19 cellular contexts compared by ENCODE assay signal in genomic region chr1:17196496-17197180, GRCh38. TPM values are rescaled to one million over a fixed set of nuclear protein-coding genes. Genes with fewer than 3 reads are reported as not detected.
DNase-seq lines count a peak whose midpoint lies in the region; ATAC-seq and TF ChIP-seq lines count a peak whose summit lies in the region.
"Had no signal": no experiment of that assay in that cellular context is flagged by ENCODE, and none has a peak within 500 bp of the region (broad histone marks: within the 10 kb centered on the region; RNA-seq: fewer than 3 reads in every experiment).

No MANE protein-coding gene starts in this region.

- no peak overlapping the region for H3K9ac ChIP-seq in H9 (ENCODE audit: extremely low read depth, insufficient read length, low read length)
- H3K9ac ChIP-seq: BLaER1 treated with 17β-estradiol and CSF1 and Interleukin-3, amounts not matched to agents 10 nM and 100 nM had no signal

- no peak overlapping the region for H3K27ac Mint-ChIP-seq in activated CD8-positive, alpha-beta memory T cell treated with anti-CD3 and anti-CD28 coated beads, Interleukin-2, amount 10 ng/mL, durations not matched to agents 7 days and 5 days
- H3K27ac Mint-ChIP-seq in H9 (no peak overlapping the region; a peak in 2 of 7 replicates), progenitor cell of endocrine pancreas (no peak overlapping the region)

- H3K79me2 ChIP-seq in H9 (ENCODE audit: insufficient read depth, low read length), result no peaks in the 10 kb centered on the region

- no peak overlapping the region for H3K18ac ChIP-seq in H9 (ENCODE audit: insufficient read length, low read depth, low read length)

- H4K20me1 ChIP-seq in H9 (ENCODE audit: control insufficient read depth, insufficient read depth, insufficient read length), result no peaks in the 10 kb centered on the region
- H4K20me1 ChIP-seq: BLaER1 treated with 17β-estradiol and CSF1 and Interleukin-3, amounts not matched to agents 10 nM and 100 nM had no signal

- CTCF ChIA-PET in activated CD8-positive, alpha-beta memory T cell treated with anti-CD3 and anti-CD28 coated beads, Interleukin-2, amount 10 ng/mL, durations not matched to agents 7 days and 5 days (lab: Charles Lee), result no interaction called here

- H4K8ac ChIP-seq in H9 (replicated peaks; ENCODE audit: insufficient read length, low read depth, low read length), result no peak overlapping the region

- no peak overlapping the region for H3K27ac ChIP-seq in H9 (ENCODE audit: insufficient read length, low read depth, low read length)
- H3K27ac ChIP-seq: BLaER1 treated with 17β-estradiol and CSF1 and Interleukin-3, amounts not matched to agents 10 nM and 100 nM; HL-60; PC-9 had no signal

- H3K36me3 Mint-ChIP-seq in activated CD8-positive, alpha-beta memory T cell treated with anti-CD3 and anti-CD28 coated beads, Interleukin-2, amount 10 ng/mL, durations not matched to agents 7 days and 5 days, result no peaks in the 10 kb centered on the region
- no peaks in the 10 kb centered on the region; a peak in 1 of 7 replicates for H3K36me3 Mint-ChIP-seq in H9 (ENCODE audit: insufficient read depth in 1 of 3, low read depth in 3 of 3)
- H3K36me3 Mint-ChIP-seq in progenitor cell of endocrine pancreas (ENCODE audit: insufficient read depth), result no peaks in the 10 kb centered on the region

- peaks cover 15% of the 10 kb centered on the region for H3K27me3 Mint-ChIP-seq in activated CD8-positive, alpha-beta memory T cell treated with anti-CD3 and anti-CD28 coated beads, Interleukin-2, amount 10 ng/mL, durations not matched to agents 7 days and 5 days
- H3K27me3 Mint-ChIP-seq in H9 (ENCODE audit: low read depth), result peaks cover 9% of the 10 kb centered on the region
- peaks cover 11% of the 10 kb centered on the region for H3K27me3 Mint-ChIP-seq in progenitor cell of endocrine pancreas

- DNase-seq in activated CD8-positive, alpha-beta memory T cell treated with anti-CD3 and anti-CD28 coated beads, Interleukin-2, amount 50 U/mL, for 48 hours, result peak; percentile 29
- no peak for DNase-seq in activated CD8-positive, alpha-beta memory T cell treated with anti-CD3 and anti-CD28 coated beads, Interleukin-2, amount 10 ng/mL, durations not matched to agents 7 days and 5 days
- DNase-seq in H9 (peak; percentile 19), islet precursor cell (peak; percentile 26), posterior vena cava (ENCODE audit: low spot score) (peak; percentile 35), progenitor cell of endocrine pancreas (ENCODE audit: low spot score, unreplicated experiment) (no peak)
- DNase-seq: DMS79 treated with DMSO at 0.1 percent for 48 hours, NCI-H1105, NCI-H1694, NCI-H510A treated with DMSO at 0.1 percent for 48 hours, NCI-H82, PC-9 had no signal

- H3K9me3 Mint-ChIP-seq in activated CD8-positive, alpha-beta memory T cell treated with anti-CD3 and anti-CD28 coated beads, Interleukin-2, amount 10 ng/mL, durations not matched to agents 7 days and 5 days (ENCODE audit: low read depth), result no peaks in the 10 kb centered on the region
- H3K9me3 Mint-ChIP-seq in H9, result no peaks in the 10 kb centered on the region
- H3K9me3 Mint-ChIP-seq in progenitor cell of endocrine pancreas (ENCODE audit: low read depth), result no peaks in the 10 kb centered on the region

- H2AFZ ChIP-seq in H9 (ENCODE audit: low read length), result no peak overlapping the region
- H2AFZ ChIP-seq: PC-9 had no signal

- H3K56ac ChIP-seq in H9 (ENCODE audit: insufficient read length, low read depth, low read length), result no peak overlapping the region

- H3K4me1 Mint-ChIP-seq in activated CD8-positive, alpha-beta memory T cell treated with anti-CD3 and anti-CD28 coated beads, Interleukin-2, amount 10 ng/mL, durations not matched to agents 7 days and 5 days, result peaks cover 15% of the 10 kb centered on the region
- peaks cover 9 to 20% of the 10 kb centered on the region in 2 experiments for H3K4me1 Mint-ChIP-seq in H9
- H3K4me1 Mint-ChIP-seq in progenitor cell of endocrine pancreas (ENCODE audit: low read depth), result peaks cover 11% of the 10 kb centered on the region

- no peak overlapping the region for H2BK5ac ChIP-seq in H9 (ENCODE audit: insufficient read length, low read length)

- ATAC-seq in activated CD8-positive, alpha-beta memory T cell treated with anti-CD3 and anti-CD28 coated beads, Interleukin-2, amount 10 ng/mL, durations not matched to agents 7 days and 5 days, result no peak
- ATAC-seq in HG03108 (IDR thresholded peaks at IDR 0.05; ENCODE audit: unreplicated experiment), result no peak
- ATAC-seq in GM21526 (IDR thresholded peaks at IDR 0.05; ENCODE audit: low FRiP score, unreplicated experiment), result no peak
- ATAC-seq: A549, HCT116 had no signal

- H3K23ac ChIP-seq in H9 (ENCODE audit: insufficient read length, low read depth, low read length), result no peak overlapping the region

- no peak overlapping the region for H2BK20ac ChIP-seq in H9 (ENCODE audit: low read depth, low read length, poor library complexity, severe bottlenecking)

- no peaks in the 10 kb centered on the region for H3K4me1 ChIP-seq in H9 (ENCODE audit: insufficient read depth, low read length)

- no peaks in the 10 kb centered on the region for H3K79me1 ChIP-seq in H9 (ENCODE audit: insufficient read depth, low read depth, low read length, poor library complexity, severe bottlenecking)

- H2BK15ac ChIP-seq in H9 (ENCODE audit: low read depth, low read length), result no peak overlapping the region

- H3K14ac ChIP-seq in H9 (ENCODE audit: insufficient read depth, low read length), result no peak overlapping the region

- no peak overlapping the region for H4K91ac ChIP-seq in H9 (ENCODE audit: insufficient read length, low read depth, low read length)

- no peak overlapping the region for H2AK5ac ChIP-seq in H9 (ENCODE audit: insufficient read length, low read length)

- no peaks in the 10 kb centered on the region for H3K9me3 ChIP-seq in H9 (ENCODE audit: control insufficient read depth, low read depth, low read length)
- H3K9me3 ChIP-seq: A549 had no signal

- no peak overlapping the region for H4K5ac ChIP-seq in H9 (ENCODE audit: insufficient read length, low read depth, low read length)

- intact Hi-C loops in posterior vena cava (cut with DNase I), result no loop called here

- H3K23me2 ChIP-seq in H9 (ENCODE audit: insufficient read length, low read depth, low read length, poor library complexity, severe bottlenecking), result no peaks in the 10 kb centered on the region

- no peaks in the 10 kb centered on the region for H3K27me3 ChIP-seq in H9 (ENCODE audit: insufficient read depth, low read length)
- H3K27me3 ChIP-seq: BLaER1 treated with 17β-estradiol and CSF1 and Interleukin-3, amounts not matched to agents 10 nM and 100 nM had no signal

- H3K4me2 ChIP-seq in H9 (ENCODE audit: insufficient read depth, insufficient read length, low read length), result no peak overlapping the region
- H3K4me2 ChIP-seq: A549; BLaER1 treated with 17β-estradiol and CSF1 and Interleukin-3, amounts not matched to agents 10 nM and 100 nM; PC-9 had no signal

- no peak overlapping the region for H3K4ac ChIP-seq in H9 (ENCODE audit: low read depth, low read length)

- H2BK120ac ChIP-seq in H9 (ENCODE audit: low read depth, low read length, poor library complexity, severe bottlenecking), result no peak overlapping the region

- no peak overlapping the region for H2BK12ac ChIP-seq in H9 (ENCODE audit: insufficient read length, low read depth, low read length)

- TF ChIP-seq CTCF in H9 (conservative IDR thresholded peaks at IDR 0.05), result no peak
- TF ChIP-seq CTCF in progenitor cell of endocrine pancreas (IDR thresholded peaks at IDR 0.05; ENCODE audit: unreplicated experiment), result no peak

- no peak overlapping the region for H3K4me3 Mint-ChIP-seq in activated CD8-positive, alpha-beta memory T cell treated with anti-CD3 and anti-CD28 coated beads, Interleukin-2, amount 10 ng/mL, durations not matched to agents 7 days and 5 days
- H3K4me3 Mint-ChIP-seq in H9 (no peak overlapping the region), progenitor cell of endocrine pancreas (ENCODE audit: low read depth) (no peak overlapping the region)

- whole genome bisulfite sequencing in H9 (ENCODE audit: extremely low coverage, insufficient read length, low lambda C conversion rate), result no CpG with 5 or more reads among the region's 13 CpGs

- no peak overlapping the region for H3T11ph ChIP-seq in H9 (ENCODE audit: low read length)

RNA-seq across cellular contexts. Expression of gene PADI1, which starts 8.3 kb away (rescaled TPM):
- not detected for total RNA-seq in activated CD8-positive, alpha-beta memory T cell treated with anti-CD3 and anti-CD28 coated beads, Interleukin-2, amount 10 ng/mL, durations not matched to agents 7 days and 5 days
- 0.20 and 0.24 TPM in 2 replicates for total RNA-seq in H9 (2021)
- total RNA-seq in posterior vena cava, result not detected
- total RNA-seq in progenitor cell of endocrine pancreas, result not detected in 2 replicates
- total RNA-seq: G401 had no signal

RNA-seq across cellular contexts. Expression of gene PADI3, which starts 52.3 kb away (rescaled TPM):
- total RNA-seq in activated CD8-positive, alpha-beta memory T cell treated with anti-CD3 and anti-CD28 coated beads, Interleukin-2, amount 10 ng/mL, durations not matched to agents 7 days and 5 days, result not detected
- total RNA-seq in H9 (2021) (2.4 and 2.5 TPM in 2 replicates), posterior vena cava (not detected), progenitor cell of endocrine pancreas (not detected in 2 replicates)

Comparison
In these comparisons a context has a peak if more than half of its experiments do, and no peak if none do; other contexts are left out.
1. DNase-seq: peak in activated CD8-positive, alpha-beta memory T cell treated with anti-CD3 and anti-CD28 coated beads, Interleukin-2, amount 50 U/mL, for 48 hours (single experiment), H9 (single experiment), islet precursor cell (single experiment) and posterior vena cava (single experiment); none in activated CD8-positive, alpha-beta memory T cell treated with anti-CD3 and anti-CD28 coated beads, Interleukin-2, amount 10 ng/mL, durations not matched to agents 7 days and 5 days (single experiment) and progenitor cell of endocrine pancreas (single experiment).